Comparison of ENCODE assay signal across 22 cellular contexts in genomic region chr21:31618696-31619430, GRCh38. TPM values are rescaled to one million over a fixed set of nuclear protein-coding genes. Genes with fewer than 3 reads are reported as not detected.
A peak's percentile ranks its signal among the peaks of the same experiment; 100 is the strongest.
DNase-seq lines count a peak whose midpoint lies in the region; ATAC-seq, FAIRE-seq and TF ChIP-seq lines count a peak whose summit lies in the region.
"Had no signal": no experiment of that assay in that cellular context is flagged by ENCODE, and none has a peak within 500 bp of the region (broad histone marks: within the 10 kb centered on the region; RNA-seq: fewer than 3 reads in every experiment).

No MANE protein-coding gene starts in this region.

- H3K4me3 ChIP-seq in mammary epithelial cell (replicated peaks in 1 of 3; ENCODE audit: insufficient read depth in 1 of 3, low read depth in 2 of 3, low read length in 3 of 3) (no peak overlapping the region), bronchial epithelial cell (ENCODE audit: low read depth, low read length) (no peak overlapping the region), trophoblast cell (ENCODE audit: low read depth, low read length) (no peak overlapping the region)
- H3K4me3 ChIP-seq: A549; BLaER1 treated with 17β-estradiol and CSF1 and Interleukin-3, amounts not matched to agents 10 nM and 100 nM; GM12878; GM23338 had no signal

- H4K8ac ChIP-seq in trophoblast cell (ENCODE audit: low read depth, low read length) = no peak overlapping the region

- H3K27ac ChIP-seq in mammary epithelial cell (ENCODE audit: insufficient read depth, low read depth, low read length) (no peak overlapping the region), trophoblast cell (ENCODE audit: low read depth, low read length) (no peak overlapping the region)
- H3K27ac ChIP-seq: A549; BLaER1 treated with 17β-estradiol and CSF1 and Interleukin-3, amounts not matched to agents 10 nM and 100 nM had no signal

- DNase-seq in mammary epithelial cell = peak; percentile 14
- DNase-seq in MCF 10A (ENCODE audit: unreplicated experiment) = no peak
- DNase-seq in OCI-M1 (lab: John Stamatoyannopoulos, UW) = peak; percentile 7
- DNase-seq in bronchial epithelial cell (ENCODE audit: low read depth) = no peak
- no peak for DNase-seq in trophoblast cell
- DNase-seq in HCEC 1CT = no peak
- DNase-seq: CD8-positive, alpha-beta memory T cell; DMS79; Kasumi-1; NCI-H1092; NCI-H146; NCI-H2081; NCI-H510A; SHP77; SK-N-SH had no signal

- intact Hi-C loops in mammary epithelial cell (cut with micrococcal nuclease) = no loop called here
- intact Hi-C loops in MCF 10A (cut with micrococcal nuclease) = no loop called here

- H3K18ac ChIP-seq in trophoblast cell (ENCODE audit: low read length) = no peak overlapping the region

- dilution Hi-C loops in mammary epithelial cell (cut with HindIII; ENCODE audit: low sequenced_read_pairs) = no loop called here

- H3K23ac ChIP-seq in trophoblast cell (ENCODE audit: low read length) = no peak overlapping the region

- POLR2A ChIA-PET in MCF 10A (lab: Yijun Ruan, JAX) = interaction anchor here (1.5 kb wide), 1 partner anchor 11 kb away, joined by 3 read pairs; no protein-coding TSS in a partner anchor

- no peak overlapping the region for H3K4ac ChIP-seq in trophoblast cell (ENCODE audit: low read depth, low read length)

- no peak overlapping the region for H2BK5ac ChIP-seq in trophoblast cell (ENCODE audit: low read depth, low read length, poor library complexity)

- H3K36me3 ChIP-seq in mammary epithelial cell (ENCODE audit: insufficient read depth, low read length) (no peaks in the 10 kb centered on the region), bronchial epithelial cell (ENCODE audit: control insufficient read depth, insufficient read depth, low read length) (no peaks in the 10 kb centered on the region), trophoblast cell (ENCODE audit: control insufficient read depth in 1 of 2, insufficient read depth in 2 of 2, low read length in 2 of 2) (no peaks in the 10 kb centered on the region)
- H3K36me3 ChIP-seq: BLaER1 treated with 17β-estradiol and CSF1 and Interleukin-3, amounts not matched to agents 10 nM and 100 nM had no signal

- H3K27me3 ChIP-seq in mammary epithelial cell (ENCODE audit: insufficient read depth, low read length) (no peaks in the 10 kb centered on the region), bronchial epithelial cell (ENCODE audit: control insufficient read depth, insufficient read depth, low read length) (no peaks in the 10 kb centered on the region), trophoblast cell (ENCODE audit: insufficient read depth, low read length) (no peaks in the 10 kb centered on the region)
- H3K27me3 ChIP-seq: BLaER1 treated with 17β-estradiol and CSF1 and Interleukin-3, amounts not matched to agents 10 nM and 100 nM had no signal

- BruUV-seq in mammary epithelial cell (replicated peaks; lab: Mats Ljungman, UMichigan) (no TSS peak), MCF 10A (replicated peaks; lab: Mats Ljungman, UMichigan) (no TSS peak)

- no peak overlapping the region for H4K12ac ChIP-seq in trophoblast cell (ENCODE audit: low read depth, low read length)

- no peaks in the 10 kb centered on the region for H3K36me3 Mint-ChIP-seq in MCF 10A (ENCODE audit: insufficient read depth, unreplicated experiment)
- H3K36me3 Mint-ChIP-seq: CD8-positive, alpha-beta memory T cell had no signal

- H3K4me1 Mint-ChIP-seq in MCF 10A (ENCODE audit: insufficient read depth, unreplicated experiment) = no peaks in the 10 kb centered on the region
- H3K4me1 Mint-ChIP-seq: GM23338 had no signal

- no peak overlapping the region for H3K27ac Mint-ChIP-seq in MCF 10A (ENCODE audit: low read depth, unreplicated experiment)
- H3K27ac Mint-ChIP-seq: CD8-positive, alpha-beta memory T cell; GM23338 had no signal

- H2AK5ac ChIP-seq in trophoblast cell (ENCODE audit: low read length) = no peak overlapping the region

- no peak overlapping the region for H4K91ac ChIP-seq in trophoblast cell (ENCODE audit: low read depth, low read length)

- no peak overlapping the region for H2BK12ac ChIP-seq in trophoblast cell (ENCODE audit: low read length)

- H3K79me1 ChIP-seq in trophoblast cell (ENCODE audit: low read length) = no peaks in the 10 kb centered on the region

- H3K4me2 ChIP-seq in mammary epithelial cell (ENCODE audit: insufficient read depth, low read depth, low read length) (no peak overlapping the region), trophoblast cell (ENCODE audit: low read length) (no peak overlapping the region)
- H3K4me2 ChIP-seq: A549; BLaER1 treated with 17β-estradiol and CSF1 and Interleukin-3, amounts not matched to agents 10 nM and 100 nM; GM23338; SK-N-SH had no signal

- no peak overlapping the region for H3K14ac ChIP-seq in trophoblast cell (ENCODE audit: low read length)

- no peak overlapping the region for H2BK120ac ChIP-seq in trophoblast cell (ENCODE audit: insufficient read depth, low read length, poor library complexity)

- TF ChIP-seq CTCF in mammary epithelial cell (conservative IDR thresholded peaks at IDR 0.05 in 1 of 2, IDR thresholded peaks at IDR 0.05 in 1 of 2; ENCODE audit: extremely low read depth in 1 of 2, insufficient read depth in 1 of 2, low read depth in 1 of 2, low read length in 2 of 2) = no peak
- no peak for TF ChIP-seq CTCF in MCF 10A (IDR thresholded peaks at IDR 0.05; ENCODE audit: unreplicated experiment)
- TF ChIP-seq CTCF in bronchial epithelial cell (IDR thresholded peaks at IDR 0.05; ENCODE audit: insufficient read depth, low read length, severe bottlenecking) = no peak

- H4K20me1 ChIP-seq in mammary epithelial cell (ENCODE audit: insufficient read depth, low read length) = no peaks in the 10 kb centered on the region
- H4K20me1 ChIP-seq: BLaER1 treated with 17β-estradiol and CSF1 and Interleukin-3, amounts not matched to agents 10 nM and 100 nM had no signal

- in situ Hi-C loops in mammary epithelial cell (cut with MboI; ENCODE audit: low sequenced_read_pairs in 2 of 2) = no loop called here

- H2AFZ ChIP-seq in mammary epithelial cell (ENCODE audit: low read depth, low read length) (no peak overlapping the region), trophoblast cell (ENCODE audit: insufficient read depth, low read length, poor library complexity) (no peak overlapping the region)
- H2AFZ ChIP-seq: GM23338 had no signal

- no peak overlapping the region for H3K4me3 Mint-ChIP-seq in MCF 10A (ENCODE audit: unreplicated experiment)
- H3K4me3 Mint-ChIP-seq: CD8-positive, alpha-beta memory T cell; GM23338 had no signal

- no peaks in the 10 kb centered on the region for H3K4me1 ChIP-seq in mammary epithelial cell (ENCODE audit: insufficient read depth, low read length)
- no peaks in the 10 kb centered on the region for H3K4me1 ChIP-seq in trophoblast cell (ENCODE audit: control insufficient read depth in 1 of 2, insufficient read depth in 2 of 2, low read length in 2 of 2)
- H3K4me1 ChIP-seq: A549 had no signal

- no peaks in the 10 kb centered on the region for H3K27me3 Mint-ChIP-seq in MCF 10A (ENCODE audit: insufficient read depth, unreplicated experiment)

- FAIRE-seq in bronchial epithelial cell (lab: Jason Lieb, UNC) = peak; percentile 18
- FAIRE-seq: A549, D721Med, GM12878 had no signal

- H3K9ac ChIP-seq in mammary epithelial cell (ENCODE audit: insufficient read depth, low read length) = no peak overlapping the region
- no peak overlapping the region for H3K9ac ChIP-seq in trophoblast cell (ENCODE audit: low read length)
- H3K9ac ChIP-seq: BLaER1 treated with 17β-estradiol and CSF1 and Interleukin-3, amounts not matched to agents 10 nM and 100 nM; SK-N-SH had no signal

- no peaks in the 10 kb centered on the region for H3K9me3 ChIP-seq in mammary epithelial cell (replicated peaks; ENCODE audit: insufficient read depth, low read length)
- no peaks in the 10 kb centered on the region for H3K9me3 ChIP-seq in trophoblast cell (ENCODE audit: insufficient read depth, low read depth, low read length)
- H3K9me3 ChIP-seq: A549, SK-N-SH had no signal

- H3K79me2 ChIP-seq in mammary epithelial cell (ENCODE audit: insufficient read depth, low read length) (no peaks in the 10 kb centered on the region), trophoblast cell (ENCODE audit: control insufficient read depth, insufficient read depth, low read length, poor library complexity) (no peaks in the 10 kb centered on the region)

- 0% methylated on average over 1 of the region's 2 CpGs for WGBS in mammary epithelial cell (ENCODE audit: low coverage, missing lambda C conversion rate)
- WGBS in trophoblast cell (ENCODE audit: extremely low coverage, insufficient coverage, insufficient read length) = no CpG with 5 or more reads among the region's 2 CpGs

- ATAC-seq in GM21423 (IDR thresholded peaks at IDR 0.05; ENCODE audit: unreplicated experiment) = no peak
- ATAC-seq: A549, GM12878, GM23338, Panc1 had no signal

- CTCF ChIA-PET in mammary epithelial cell (lab: Charles Lee; ENCODE audit: low non-redundant PET) (no interaction called here), MCF 10A (lab: Yijun Ruan, JAX) (interaction anchor here (0.6 to 1.0 kb wide), 3 partner anchors 12 to 438 kb away, joined by 3 to 5 read pairs (median 4); no protein-coding TSS in a partner anchor)

- H3K9me3 Mint-ChIP-seq in MCF 10A (ENCODE audit: unreplicated experiment) = no peaks in the 10 kb centered on the region
- H3K9me3 Mint-ChIP-seq: CD8-positive, alpha-beta memory T cell; GM23338 had no signal

RNA-seq across cellular contexts. Expression of gene SOD1, which starts 40.6 kb away (rescaled TPM):
- total RNA-seq in mammary epithelial cell (100 to 1,000 TPM; 104 to 184 TPM), MCF 10A (2022) (224 and 239 TPM in 2 replicates), bronchial epithelial cell (116 and 154 TPM in 2 replicates)
- polyA plus RNA-seq in mammary epithelial cell = 415 TPM
- polyA minus RNA-seq in mammary epithelial cell = 171 TPM
- 163 and 166 TPM in 2 replicates for polyA plus RNA-seq in trophoblast cell (2013)

Comparison
In these comparisons a context has a peak if more than half of its experiments do, and no peak if none do; other contexts are left out.
1. DNase-seq: peak in mammary epithelial cell (single experiment) and OCI-M1 (single experiment); none in MCF 10A (single experiment), bronchial epithelial cell (single experiment), trophoblast cell (0 of 2) and HCEC 1CT (single experiment).